In the genomic region with DNA sequence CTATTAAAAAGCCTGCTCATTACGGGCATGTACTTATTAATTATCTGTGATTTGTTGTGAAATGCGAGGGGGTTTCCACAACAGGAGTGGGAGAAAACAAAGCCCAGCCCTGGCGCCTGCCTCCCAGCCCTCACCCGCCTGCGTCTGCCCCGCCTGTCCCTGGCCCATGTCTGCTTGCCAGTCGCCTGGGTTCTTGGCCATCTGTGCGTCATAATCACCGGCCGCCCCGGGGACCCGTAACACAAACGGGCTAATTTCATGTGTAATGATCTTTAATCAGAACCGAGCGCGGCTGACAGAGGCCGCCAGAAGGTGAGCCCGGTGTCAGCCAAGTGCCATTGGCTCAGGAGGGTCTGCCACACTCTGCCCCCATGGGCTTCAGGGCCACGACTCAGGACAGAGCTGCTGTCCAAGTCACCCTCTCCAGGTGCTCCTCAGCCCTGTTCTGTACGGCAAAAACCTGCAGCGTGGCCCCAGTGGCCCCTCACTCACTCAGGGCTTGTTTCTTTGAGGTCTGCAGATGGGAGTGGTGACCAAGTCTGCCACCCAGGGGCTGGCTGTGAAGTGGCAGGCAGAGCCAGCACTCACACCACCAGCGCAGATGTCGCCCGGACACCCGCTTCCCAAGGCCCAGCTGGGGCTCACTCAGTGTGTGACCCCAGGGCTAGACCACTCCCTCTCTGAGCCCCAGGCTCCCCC, we compare ENCODE assay signal across 1 cellular context.
TF ChIP-seq lines count a peak whose summit lies in the region.

No MANE protein-coding gene starts in this region.

TF ChIP-seq in Ishikawa, 13 proteins besides CTCF, POLR2A, EP300 and RAD21 (continued from another document):
- TF ChIP-seq, protein P1, sequence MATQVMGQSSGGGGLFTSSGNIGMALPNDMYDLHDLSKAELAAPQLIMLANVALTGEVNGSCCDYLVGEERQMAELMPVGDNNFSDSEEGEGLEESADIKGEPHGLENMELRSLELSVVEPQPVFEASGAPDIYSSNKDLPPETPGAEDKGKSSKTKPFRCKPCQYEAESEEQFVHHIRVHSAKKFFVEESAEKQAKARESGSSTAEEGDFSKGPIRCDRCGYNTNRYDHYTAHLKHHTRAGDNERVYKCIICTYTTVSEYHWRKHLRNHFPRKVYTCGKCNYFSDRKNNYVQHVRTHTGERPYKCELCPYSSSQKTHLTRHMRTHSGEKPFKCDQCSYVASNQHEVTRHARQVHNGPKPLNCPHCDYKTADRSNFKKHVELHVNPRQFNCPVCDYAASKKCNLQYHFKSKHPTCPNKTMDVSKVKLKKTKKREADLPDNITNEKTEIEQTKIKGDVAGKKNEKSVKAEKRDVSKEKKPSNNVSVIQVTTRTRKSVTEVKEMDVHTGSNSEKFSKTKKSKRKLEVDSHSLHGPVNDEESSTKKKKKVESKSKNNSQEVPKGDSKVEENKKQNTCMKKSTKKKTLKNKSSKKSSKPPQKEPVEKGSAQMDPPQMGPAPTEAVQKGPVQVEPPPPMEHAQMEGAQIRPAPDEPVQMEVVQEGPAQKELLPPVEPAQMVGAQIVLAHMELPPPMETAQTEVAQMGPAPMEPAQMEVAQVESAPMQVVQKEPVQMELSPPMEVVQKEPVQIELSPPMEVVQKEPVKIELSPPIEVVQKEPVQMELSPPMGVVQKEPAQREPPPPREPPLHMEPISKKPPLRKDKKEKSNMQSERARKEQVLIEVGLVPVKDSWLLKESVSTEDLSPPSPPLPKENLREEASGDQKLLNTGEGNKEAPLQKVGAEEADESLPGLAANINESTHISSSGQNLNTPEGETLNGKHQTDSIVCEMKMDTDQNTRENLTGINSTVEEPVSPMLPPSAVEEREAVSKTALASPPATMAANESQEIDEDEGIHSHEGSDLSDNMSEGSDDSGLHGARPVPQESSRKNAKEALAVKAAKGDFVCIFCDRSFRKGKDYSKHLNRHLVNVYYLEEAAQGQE (IDR thresholded peaks at IDR 0.05; ENCODE audit: low read depth), result no peak
- no peak for TF ChIP-seq EGR1 (IDR thresholded peaks at IDR 0.05)
- no peak for TF ChIP-seq CREB1 (IDR thresholded peaks at IDR 0.05; ENCODE audit: low read depth)
- no peak for TF ChIP-seq TCF12 (IDR thresholded peaks at IDR 0.05; ENCODE audit: low read depth)
- no peak for TF ChIP-seq TEAD4 (IDR thresholded peaks at IDR 0.05)
- no peak for TF ChIP-seq ZBTB7A (IDR thresholded peaks at IDR 0.05; ENCODE audit: low read depth)
- TF ChIP-seq, protein P2, sequence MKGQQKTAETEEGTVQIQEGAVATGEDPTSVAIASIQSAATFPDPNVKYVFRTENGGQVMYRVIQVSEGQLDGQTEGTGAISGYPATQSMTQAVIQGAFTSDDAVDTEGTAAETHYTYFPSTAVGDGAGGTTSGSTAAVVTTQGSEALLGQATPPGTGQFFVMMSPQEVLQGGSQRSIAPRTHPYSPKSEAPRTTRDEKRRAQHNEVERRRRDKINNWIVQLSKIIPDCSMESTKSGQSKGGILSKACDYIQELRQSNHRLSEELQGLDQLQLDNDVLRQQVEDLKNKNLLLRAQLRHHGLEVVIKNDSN (IDR thresholded peaks at IDR 0.05), result no peak
- TF ChIP-seq FOXM1 (IDR thresholded peaks at IDR 0.05; ENCODE audit: borderline replicate concordance, low read depth), result no peak
TF ChIP-seq in Ishikawa: peak in this region for 0.
